In the genomic region with DNA sequence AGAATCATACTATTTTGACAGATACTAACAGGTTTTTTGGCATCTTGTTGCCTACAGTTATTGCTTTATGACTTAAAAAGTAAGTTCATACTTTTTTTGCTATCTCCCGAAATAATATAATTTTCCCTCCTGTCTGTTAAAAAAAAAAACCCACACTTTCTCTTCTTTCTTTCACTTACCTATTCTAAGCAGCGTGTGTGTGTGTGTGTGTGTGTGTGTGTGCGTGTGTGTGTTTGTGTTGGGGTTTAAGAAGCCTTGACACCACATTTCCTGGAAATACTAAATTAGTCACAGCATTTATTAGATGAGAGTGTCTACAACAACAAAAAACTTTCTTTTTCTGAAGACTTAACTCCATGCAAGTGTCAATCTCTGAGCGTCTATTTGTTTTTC, we compare ENCODE assay signal across 9 cellular contexts. TPM values are rescaled to one million over a fixed set of nuclear protein-coding genes. Genes with fewer than 3 reads are reported as not detected.
DNase-seq lines count a peak whose midpoint lies in the region; ATAC-seq and TF ChIP-seq lines count a peak whose summit lies in the region.
"Had no signal": no experiment of that assay in that cellular context is flagged by ENCODE, and none has a peak within 500 bp of the region (broad histone marks: within the 10 kb centered on the region; RNA-seq: fewer than 3 reads in every experiment).

No MANE protein-coding gene starts in this region.

- H3K9me3 ChIP-seq in esophagus squamous epithelium (no peaks in the 10 kb centered on the region), thyroid gland (no peaks in the 10 kb centered on the region)

- TF ChIP-seq POLR2A in esophagus squamous epithelium (IDR thresholded peaks at IDR 0.05) (no peak), thyroid gland (IDR thresholded peaks at IDR 0.05) (no peak)

- H3K4me1 ChIP-seq in esophagus squamous epithelium (peaks cover 30 to 74% (median 58%) of the 10 kb centered on the region in 3 donors), thyroid gland (peaks cover 52 to 53% of the 10 kb centered on the region in 2 donors)

- intact Hi-C loops in esophagus squamous epithelium (cut with DNase I) (no loop called here), thyroid gland (cut with DNase I) (no loop called here)

- no peaks in the 10 kb centered on the region for H3K27me3 Mint-ChIP-seq in activated CD8-positive, alpha-beta T cell treated with anti-CD3 and anti-CD28 coated beads, Interleukin-2, amount 10 ng/mL, durations not matched to agents 7 days and 5 days (ENCODE audit: low read depth)

- peak; percentile 40 for DNase-seq in stimulated activated CD4-positive, alpha-beta T cell treated with anti-CD3 and anti-CD28 coated beads, Interleukin-12 subunit alpha, Interleukin-12 subunit beta, amount 100 ng/mL, for 4 hours
- no peak for DNase-seq in stimulated activated CD4-positive, alpha-beta T cell treated with anti-CD3 and anti-CD28 coated beads, Interleukin-2, amount 100 ng/mL, for 48 hours
- DNase-seq in activated CD8-positive, alpha-beta T cell treated with anti-CD3 and anti-CD28 coated beads, Interleukin-2, amount 10 ng/mL, durations not matched to agents 7 days and 5 days, result peak; percentile 72
- DNase-seq in esophagus squamous epithelium (lab: John Stamatoyannopoulos, UW) (no peak), thyroid gland (no peak), mesenteric fat pad (ENCODE audit: low spot score) (no peak), caudate nucleus (lab: John Stamatoyannopoulos, UW) (no peak), DMS79 (lab: John Stamatoyannopoulos, UW) (no peak)
- DNase-seq: mesendoderm had no signal

- peak; percentile 54 for ATAC-seq in activated CD8-positive, alpha-beta T cell treated with anti-CD3 and anti-CD28 coated beads, Interleukin-2, amount 10 ng/mL, durations not matched to agents 7 days and 5 days

- TF ChIP-seq CTCF in esophagus squamous epithelium (IDR thresholded peaks at IDR 0.05) (no peak), thyroid gland (IDR thresholded peaks at IDR 0.05) (no peak)

- no peak overlapping the region for H3K4me3 ChIP-seq in esophagus squamous epithelium
- no peak overlapping the region for H3K4me3 ChIP-seq in thyroid gland (replicated peaks in 1 of 3)

- CTCF ChIA-PET in activated CD8-positive, alpha-beta T cell treated with anti-CD3 and anti-CD28 coated beads, Interleukin-2, amount 10 ng/mL, durations not matched to agents 7 days and 5 days (lab: Charles Lee), result interaction anchor here (1.2 to 5.2 kb wide), 9 partner anchors 9 to 100 kb away, joined by 4 to 29 read pairs (median 5); a partner anchor contains a TSS

- peaks cover 81% of the 10 kb centered on the region for H3K4me1 Mint-ChIP-seq in activated CD8-positive, alpha-beta T cell treated with anti-CD3 and anti-CD28 coated beads, Interleukin-2, amount 10 ng/mL, durations not matched to agents 7 days and 5 days (ENCODE audit: low read depth)

- POLR2A ChIA-PET in activated CD8-positive, alpha-beta T cell treated with anti-CD3 and anti-CD28 coated beads, Interleukin-2, amount 10 ng/mL, durations not matched to agents 7 days and 5 days (lab: Charles Lee), result interaction anchor here (1.5 to 19.6 kb wide), 3 partner anchors 29 to 98 kb away, joined by 3 to 280 read pairs (median 3); no protein-coding TSS in a partner anchor

- H3K27ac ChIP-seq in esophagus squamous epithelium (peak overlapping the region; percentile 30 to 77 (median 72)), thyroid gland (peak overlapping the region; percentile 31 to 65 (median 62)), caudate nucleus (ENCODE audit: low read depth, low read length) (no peak overlapping the region)

- peak overlapping the region; percentile 29 for H3K4me3 Mint-ChIP-seq in activated CD8-positive, alpha-beta T cell treated with anti-CD3 and anti-CD28 coated beads, Interleukin-2, amount 10 ng/mL, durations not matched to agents 7 days and 5 days

- peak overlapping the region; percentile 88 for H3K27ac Mint-ChIP-seq in activated CD8-positive, alpha-beta T cell treated with anti-CD3 and anti-CD28 coated beads, Interleukin-2, amount 10 ng/mL, durations not matched to agents 7 days and 5 days

- peaks cover 5% of the 10 kb centered on the region for H3K9me3 Mint-ChIP-seq in activated CD8-positive, alpha-beta T cell treated with anti-CD3 and anti-CD28 coated beads, Interleukin-2, amount 10 ng/mL, durations not matched to agents 7 days and 5 days (ENCODE audit: insufficient read depth)

- no peaks in the 10 kb centered on the region for H3K36me3 ChIP-seq in esophagus squamous epithelium
- H3K36me3 ChIP-seq in thyroid gland, result no peaks in the 10 kb centered on the region

- H3K36me3 Mint-ChIP-seq in activated CD8-positive, alpha-beta T cell treated with anti-CD3 and anti-CD28 coated beads, Interleukin-2, amount 10 ng/mL, durations not matched to agents 7 days and 5 days (ENCODE audit: low read depth), result peaks cover 73% of the 10 kb centered on the region

- H3K27me3 ChIP-seq in esophagus squamous epithelium (no peaks in the 10 kb centered on the region), thyroid gland (no peaks in the 10 kb centered on the region)

- WGBS in esophagus squamous epithelium, 2 donors, result 24 to 33% methylated on average over 4 of the region's 4 CpGs
- WGBS in thyroid gland, 2 donors, result 68 to 69% methylated on average over 4 of the region's 4 CpGs

RNA-seq across cellular contexts. Expression of a gene that starts 12.4 kb away (rescaled TPM):
- 100 to 1,000 TPM; 123 to 127 TPM for total RNA-seq in activated CD8-positive, alpha-beta T cell treated with anti-CD3 and anti-CD28 coated beads, Interleukin-2, amount 10 ng/mL, durations not matched to agents 7 days and 5 days
- total RNA-seq in esophagus squamous epithelium (10 to 100 TPM; 19.5 to 44.6 (median 34.9) TPM), thyroid gland (10 to 100 TPM; 15.7 to 36.8 (median 33.6) TPM), mesenteric fat pad (29.6 TPM)

Comparison
In these comparisons a context has a peak if more than half of its experiments do, and no peak if none do; other contexts are left out.
1. DNase-seq: peak in stimulated activated CD4-positive, alpha-beta T cell treated with anti-CD3 and anti-CD28 coated beads, Interleukin-12 subunit alpha, Interleukin-12 subunit beta, amount 100 ng/mL, for 4 hours (single experiment) and activated CD8-positive, alpha-beta T cell treated with anti-CD3 and anti-CD28 coated beads, Interleukin-2, amount 10 ng/mL, durations not matched to agents 7 days and 5 days (single experiment); none in stimulated activated CD4-positive, alpha-beta T cell treated with anti-CD3 and anti-CD28 coated beads, Interleukin-2, amount 100 ng/mL, for 48 hours (0 of 2), esophagus squamous epithelium (single experiment), thyroid gland (0 of 2), mesenteric fat pad (single experiment), caudate nucleus (0 of 61) and DMS79 (single experiment).